ENCODE assay signal across 16 cellular contexts in genomic region chr18:5646739-5647138, GRCh38.
DNase-seq lines count a peak whose midpoint lies in the region; ATAC-seq, FAIRE-seq and TF ChIP-seq lines count a peak whose summit lies in the region.
"Had no signal": no experiment of that assay in that cellular context is flagged by ENCODE, and none has a peak within 500 bp of the region (broad histone marks: within the 10 kb centered on the region; RNA-seq: fewer than 3 reads in every experiment).

No MANE protein-coding gene starts in this region.

- no peak overlapping the region for H2AFZ ChIP-seq in astrocyte (ENCODE audit: low read depth, low read length)
- H2AFZ ChIP-seq: GM23338 had no signal

- no peak overlapping the region for H3K9ac ChIP-seq in astrocyte (ENCODE audit: low read length)

- no peak for TF ChIP-seq CTCF in astrocyte (IDR thresholded peaks at IDR 0.05; ENCODE audit: insufficient read depth, low read depth, low read length)

- H3K36me3 ChIP-seq in astrocyte (ENCODE audit: insufficient read depth, low read length) = no peaks in the 10 kb centered on the region

- no peak overlapping the region for H3K4me2 ChIP-seq in astrocyte (ENCODE audit: low read length)
- H3K4me2 ChIP-seq: GM23338 had no signal

- peak overlapping the region; percentile 83 for H3K27ac Mint-ChIP-seq in astrocyte (ENCODE audit: unreplicated experiment)
- H3K27ac Mint-ChIP-seq in activated naive CD8-positive, alpha-beta T cell treated with anti-CD3 and anti-CD28 coated beads for 36 hours = no peak overlapping the region
- H3K27ac Mint-ChIP-seq: B cell; CD4-positive, alpha-beta T cell; H9 had no signal

- H3K27ac ChIP-seq in astrocyte (ENCODE audit: low read depth, low read length) = no peak overlapping the region
- H3K27ac ChIP-seq: HL-60 had no signal

- H3K36me3 Mint-ChIP-seq in astrocyte (ENCODE audit: low read depth, unreplicated experiment) = no peaks in the 10 kb centered on the region
- no peaks in the 10 kb centered on the region for H3K36me3 Mint-ChIP-seq in activated naive CD8-positive, alpha-beta T cell treated with anti-CD3 and anti-CD28 coated beads for 36 hours

- DNase-seq in Daoy (ENCODE audit: low read depth) (peak; percentile 8), astrocyte (ENCODE audit: low read depth) (peak; percentile 4), glomerular visceral epithelial cell (ENCODE audit: extremely low spot score) (peak; percentile 85), renal cortical epithelial cell (ENCODE audit: low read depth) (peak; percentile 19)
- no peak for DNase-seq in activated naive CD8-positive, alpha-beta T cell treated with anti-CD3 and anti-CD28 coated beads for 36 hours
- DNase-seq: ACHN; C1 segment of cervical spinal cord; CD4-positive, alpha-beta T cell; DND-41; GF-D8; H9 had no signal

- peaks cover 25% of the 10 kb centered on the region for H3K4me1 Mint-ChIP-seq in astrocyte (ENCODE audit: low read depth, unreplicated experiment)
- no peaks in the 10 kb centered on the region for H3K4me1 Mint-ChIP-seq in activated naive CD8-positive, alpha-beta T cell treated with anti-CD3 and anti-CD28 coated beads for 36 hours
- H3K4me1 Mint-ChIP-seq: B cell had no signal

- no peak overlapping the region for H3K4me3 ChIP-seq in astrocyte (ENCODE audit: insufficient read depth, low read depth, low read length)
- H3K4me3 ChIP-seq: GM23338 had no signal

- peak overlapping the region; percentile 35 for H3K4me3 Mint-ChIP-seq in astrocyte (ENCODE audit: unreplicated experiment)
- H3K4me3 Mint-ChIP-seq in activated naive CD8-positive, alpha-beta T cell treated with anti-CD3 and anti-CD28 coated beads for 36 hours = no peak overlapping the region
- H3K4me3 Mint-ChIP-seq: B cell; CD4-positive, alpha-beta T cell; GM23338; H9 had no signal

- no peaks in the 10 kb centered on the region for H3K9me3 ChIP-seq in astrocyte (ENCODE audit: insufficient read depth, low read depth, low read length)

- peaks cover 5% of the 10 kb centered on the region for H3K27me3 ChIP-seq in astrocyte (ENCODE audit: insufficient read depth, low read length)

- ATAC-seq in GM19035 (IDR thresholded peaks at IDR 0.05; ENCODE audit: unreplicated experiment) (no peak), GM21723 (IDR thresholded peaks at IDR 0.05; ENCODE audit: unreplicated experiment) (no peak)
- ATAC-seq: GM23338 had no signal

- H3K27me3 Mint-ChIP-seq in astrocyte (ENCODE audit: low read depth, unreplicated experiment) = peaks cover 2% of the 10 kb centered on the region
- peaks cover 18% of the 10 kb centered on the region for H3K27me3 Mint-ChIP-seq in activated naive CD8-positive, alpha-beta T cell treated with anti-CD3 and anti-CD28 coated beads for 36 hours

- FAIRE-seq in astrocyte (lab: Jason Lieb, UNC) = no peak

- peaks cover 3% of the 10 kb centered on the region for H3K9me3 Mint-ChIP-seq in astrocyte (ENCODE audit: unreplicated experiment)
- no peaks in the 10 kb centered on the region for H3K9me3 Mint-ChIP-seq in activated naive CD8-positive, alpha-beta T cell treated with anti-CD3 and anti-CD28 coated beads for 36 hours
- H3K9me3 Mint-ChIP-seq: CD4-positive, alpha-beta T cell; GM23338 had no signal

- H4K20me1 ChIP-seq in astrocyte (ENCODE audit: insufficient read depth, low read length) = no peaks in the 10 kb centered on the region

- H3K4me1 ChIP-seq in astrocyte (ENCODE audit: insufficient read depth, low read length) = no peaks in the 10 kb centered on the region

- no peaks in the 10 kb centered on the region for H3K79me2 ChIP-seq in astrocyte (ENCODE audit: insufficient read depth, low read length)
